1 cellular context compared by ENCODE assay signal in genomic region chr6:73520688-73521350, GRCh38.
A peak's percentile ranks its signal among the peaks of the same experiment; 100 is the strongest.
TF ChIP-seq lines count a peak whose summit lies in the region.

Gene EEF1A1, minus strand, starts transcription at chr6:73521032. Its CDS starts 1,006 bp downstream, at chr6:73520026.

TF ChIP-seq in K562, 482 proteins besides CTCF, POLR2A, EP300 and RAD21 (continued from another document and continues in another):
- TF ChIP-seq RREB1 (CRISPR knock-in tag; IDR thresholded peaks at IDR 0.05) (no peak), CREB5 (CRISPR knock-in tag; IDR thresholded peaks at IDR 0.05) (0 out of 2 replicates have a peak, but pooled peaks have one; percentile 26), PRPF4 (IDR thresholded peaks at IDR 0.05; ENCODE audit: insufficient read depth, low read depth, low read length, poor library complexity, severe bottlenecking) (peak; percentile 98), SMAD2 (IDR thresholded peaks at IDR 0.05; ENCODE audit: low read depth, low read length) (no peak), SMARCA4 (IDR thresholded peaks at IDR 0.05) (no peak), HMG20A (CRISPR knock-in tag; conservative IDR thresholded peaks at IDR 0.05) (no peak), JUND (IDR thresholded peaks at IDR 0.05; ENCODE audit: borderline replicate concordance, low read depth, low read length) (peak; percentile 74), JUND (tag; IDR thresholded peaks at IDR 0.05; ENCODE audit: borderline replicate concordance, low read depth, low read length) (peak; percentile 65; the same call in 1 of the 3 replicates), ZNF239 (CRISPR knock-in tag; IDR thresholded peaks at IDR 0.05) (no peak), FOXA3 (CRISPR knock-in tag; conservative IDR thresholded peaks at IDR 0.05 in 1 of 2, IDR thresholded peaks at IDR 0.05 in 1 of 2) (peak in 1 of 2 experiments; percentile 61; a peak in 1 of 4 replicates), CCNT2 (IDR thresholded peaks at IDR 0.05; ENCODE audit: borderline replicate concordance, extremely low read depth, insufficient read length, low read depth, low read length) (peak; percentile 43), MTA3 (IDR thresholded peaks at IDR 0.05; ENCODE audit: borderline replicate concordance) (peak; percentile 99), RBM25 (IDR thresholded peaks at IDR 0.05; ENCODE audit: low read depth, low read length, severe bottlenecking) (no peak), OTX1 (CRISPR knock-in tag; IDR thresholded peaks at IDR 0.05) (peak; percentile 95), UBTF (IDR thresholded peaks at IDR 0.05; ENCODE audit: borderline replicate concordance in 1 of 2, low read depth in 2 of 2, low read length in 2 of 2) (no peak), ZNF277 (CRISPR knock-in tag; IDR thresholded peaks at IDR 0.05; ENCODE audit: borderline replicate concordance) (no peak), DPF2 (IDR thresholded peaks at IDR 0.05) (no peak), MCM5 (IDR thresholded peaks at IDR 0.05; ENCODE audit: low read depth) (no peak), ZBTB7A (IDR thresholded peaks at IDR 0.05; ENCODE audit: borderline replicate concordance, control insufficient read depth, low read depth, low read length) (no peak; the same call in 1 of the 2 replicates), ZNF830 (CRISPR knock-in tag; IDR thresholded peaks at IDR 0.05) (no peak), GABPB1 (CRISPR knock-in tag; IDR thresholded peaks at IDR 0.05) (peak; percentile 37; the same call in 1 of the 2 replicates), MXI1 (IDR thresholded peaks at IDR 0.05; ENCODE audit: low read depth, low read length) (0 out of 2 replicates have a peak, but pooled peaks have one; percentile 8), KDM5B (IDR thresholded peaks at IDR 0.05; ENCODE audit: insufficient replicate concordance, low read depth, low read length) (peak; percentile 100), ZNF449 (CRISPR knock-in tag; IDR thresholded peaks at IDR 0.05) (peak; percentile 17; the same call in 1 of the 2 replicates), TFE3 (CRISPR knock-in tag; IDR thresholded peaks at IDR 0.05) (no peak), ZKSCAN8 (CRISPR knock-in tag; IDR thresholded peaks at IDR 0.05) (peak; percentile 57; the same call in 1 of the 2 replicates), ZFP1 (CRISPR knock-in tag; IDR thresholded peaks at IDR 0.05) (0 out of 2 replicates have a peak, but pooled peaks have one; percentile 40), ZNF197 (CRISPR knock-in tag; IDR thresholded peaks at IDR 0.05; ENCODE audit: low read depth) (no peak; the same call in 1 of the 2 replicates), ZBTB26 (CRISPR knock-in tag; IDR thresholded peaks at IDR 0.05) (peak; percentile 68; the same call in 1 of the 2 replicates), BRD4 (IDR thresholded peaks at IDR 0.05) (peak; percentile 97), WHSC1 (IDR thresholded peaks at IDR 0.05; ENCODE audit: low read length) (no peak), ZNF639 (CRISPR knock-in tag; conservative IDR thresholded peaks at IDR 0.05 in 1 of 2, IDR thresholded peaks at IDR 0.05 in 1 of 2) (peak in 1 of 2 experiments; percentile 63; a peak in 1 of 4 replicates), VEZF1 (CRISPR knock-in tag; IDR thresholded peaks at IDR 0.05) (peak; percentile 95), MAFK (IDR thresholded peaks at IDR 0.05; ENCODE audit: low read length) (no peak), ZNF175 (CRISPR knock-in tag; IDR thresholded peaks at IDR 0.05; ENCODE audit: low read depth) (peak; percentile 52; the same call in 1 of the 2 replicates), GTF2B (IDR thresholded peaks at IDR 0.05; ENCODE audit: extremely low read depth, insufficient read length) (peak; percentile 96)
